7 cellular contexts compared by ENCODE assay signal in genomic region chr18:13014818-13015217, GRCh38.
"Had no signal": no experiment of that assay in that cellular context is flagged by ENCODE, and none has a peak within 500 bp of the region (broad histone marks: within the 10 kb centered on the region; RNA-seq: fewer than 3 reads in every experiment).

No MANE protein-coding gene starts in this region.

- DNase-seq: H9, HCEC 1CT had no signal

- FAIRE-seq: H1, H54, HepG2 had no signal

- ATAC-seq: GM23338, HepG2 had no signal

- H3K27ac ChIP-seq: HL-60 had no signal

- H3K4me3 ChIP-seq: GM23338 had no signal
